ENCODE assay signal across 8 cellular contexts in the genomic region with DNA sequence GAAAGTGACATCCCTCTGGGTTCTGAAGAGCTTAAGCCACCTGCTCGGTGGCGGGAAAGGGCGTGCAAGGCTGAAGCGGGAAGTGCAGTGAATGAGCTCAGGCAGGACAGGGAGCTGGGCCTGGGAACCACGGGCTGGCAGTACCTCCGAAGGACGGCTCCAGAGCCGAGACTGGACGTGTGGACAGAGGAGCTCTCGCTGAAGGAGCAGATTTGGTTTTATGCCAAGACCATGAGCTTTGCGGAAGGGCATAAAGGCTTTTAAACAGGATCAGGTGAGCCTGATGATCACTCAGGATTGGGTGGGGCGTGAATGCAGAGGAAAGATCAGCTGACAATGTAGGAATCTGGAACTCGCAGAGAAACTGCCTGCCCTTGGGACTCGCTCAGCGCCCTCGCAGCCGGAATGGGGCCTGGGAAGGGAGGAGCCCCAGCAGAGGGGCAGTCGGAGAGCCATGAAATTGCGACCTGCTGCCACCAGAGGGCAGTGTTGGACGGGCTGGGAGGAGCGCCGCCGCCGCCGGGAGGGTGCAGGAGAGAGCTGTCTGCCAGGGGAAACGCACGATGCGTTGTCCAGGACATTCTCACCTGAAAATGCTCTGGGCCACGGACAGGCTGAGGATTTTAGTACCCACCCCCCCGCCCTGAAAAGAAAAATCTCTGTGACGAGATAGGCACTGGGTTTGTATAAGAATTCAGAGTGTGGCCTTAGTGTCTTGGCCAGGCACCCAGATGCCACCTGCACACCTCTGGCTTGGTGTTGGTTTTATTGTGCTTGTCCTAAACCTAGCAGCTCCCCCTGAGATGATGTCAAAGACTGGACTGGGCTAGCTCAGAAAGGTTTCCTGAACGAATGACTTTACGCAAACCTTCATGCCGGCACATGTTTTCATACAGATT.
DNase-seq lines count a peak whose midpoint lies in the region; ATAC-seq, FAIRE-seq and TF ChIP-seq lines count a peak whose summit lies in the region.

No MANE protein-coding gene starts in this region.

- TF ChIP-seq POLR2A in Peyer's patch (IDR thresholded peaks at IDR 0.05): no peak

- no peaks in the 10 kb centered on the region for H3K4me1 ChIP-seq in Peyer's patch

- H3K4me3 Mint-ChIP-seq in osteocyte (ENCODE audit: unreplicated experiment): peak overlapping the region; percentile 11

- no peak overlapping the region for H3K27ac ChIP-seq in Peyer's patch

- no peaks in the 10 kb centered on the region for H3K9me3 Mint-ChIP-seq in osteocyte (ENCODE audit: unreplicated experiment)

- H3K9me3 ChIP-seq in Peyer's patch: no peaks in the 10 kb centered on the region

- H3K27me3 Mint-ChIP-seq in osteocyte (ENCODE audit: unreplicated experiment): peaks cover 11% of the 10 kb centered on the region

- TF ChIP-seq CTCF in Peyer's patch (IDR thresholded peaks at IDR 0.05) (peak in 5 of 6 experiments; percentile 21 to 82 (median 75)), osteocyte (IDR thresholded peaks at IDR 0.05) (peak; percentile 98)

- H3K36me3 Mint-ChIP-seq in osteocyte (ENCODE audit: unreplicated experiment): no peaks in the 10 kb centered on the region

- DNase-seq in DMS53 treated with DMSO at 0.1 percent for 48 hours (lab: John Stamatoyannopoulos, UW; ENCODE audit: unreplicated experiment) (peak; percentile 61), Peyer's patch (peak; percentile 23 to 80 (median 78)), germinal center (ENCODE audit: low spot score) (peak; percentile 71), osteocyte (ENCODE audit: extremely low spot score, unreplicated experiment) (peak; percentile 95), urothelium cell line (ENCODE audit: low spot score) (peak; percentile 81)
- peak in 3 of 4 experiments; percentile 2 to 15 (median 6) for DNase-seq in activated naive CD4-positive, alpha-beta T cell (lab: John Stamatoyannopoulos, UW)

- H3K4me1 Mint-ChIP-seq in osteocyte (ENCODE audit: unreplicated experiment): peaks cover 9% of the 10 kb centered on the region

- no peaks in the 10 kb centered on the region for H3K27me3 ChIP-seq in Peyer's patch

- H3K27ac Mint-ChIP-seq in osteocyte (ENCODE audit: unreplicated experiment): no peak overlapping the region

- no peaks in the 10 kb centered on the region for H3K36me3 ChIP-seq in Peyer's patch

- ATAC-seq in GM21367 (IDR thresholded peaks at IDR 0.05; ENCODE audit: unreplicated experiment) (peak; percentile 94), HG03571 (IDR thresholded peaks at IDR 0.05; ENCODE audit: unreplicated experiment) (peak; percentile 87)

- FAIRE-seq in urothelium cell line (lab: Jason Lieb, UNC): no peak

- no peak overlapping the region for H3K4me3 ChIP-seq in Peyer's patch

Comparison
In these comparisons a context has a peak if more than half of its experiments do, and no peak if none do; other contexts are left out.
1. DNase-seq: peak in every context shown above with its lines; median percentile 95 in osteocyte; 81 in urothelium cell line; 78 in Peyer's patch; 71 in germinal center; 61 in DMS53 treated with DMSO at 0.1 percent for 48 hours; 6 in activated naive CD4-positive, alpha-beta T cell.